Comparison of ENCODE assay signal across 8 cellular contexts in genomic region chr4:10117424-10118354, GRCh38. TPM values are rescaled to one million over a fixed set of nuclear protein-coding genes. Genes with fewer than 3 reads are reported as not detected.
DNase-seq lines count a peak whose midpoint lies in the region; ATAC-seq and TF ChIP-seq lines count a peak whose summit lies in the region.

No MANE protein-coding gene starts in this region.

- no peak for DNase-seq in Jurkat, Clone E6-1 (ENCODE audit: low read depth, low spot score)
- DNase-seq in activated T-cell treated with anti-CD3 and anti-CD28 coated beads, Interleukin-2, amount 50 U/mL, for 4 hours: peak; percentile 47
- DNase-seq in fibroblast of villous mesenchyme (ENCODE audit: low read depth): peak; percentile 45
- no peak for DNase-seq in prostate gland (ENCODE audit: low spot score)
- DNase-seq in NCI-H2081 (lab: John Stamatoyannopoulos, UW): no peak
- no peak for DNase-seq in superior temporal gyrus (ENCODE audit: extremely low spot score)

- TF ChIP-seq CTCF in fibroblast of villous mesenchyme (IDR thresholded peaks at IDR 0.05; ENCODE audit: insufficient read depth, low read depth, low read length) (no peak), prostate gland (IDR thresholded peaks at IDR 0.05) (no peak)

- peaks cover 11% of the 10 kb centered on the region for H3K4me1 ChIP-seq in prostate gland (replicated peaks)

- H3K36me3 ChIP-seq in prostate gland: no peaks in the 10 kb centered on the region

- H3K27me3 Mint-ChIP-seq in activated T-cell treated with anti-CD3 and anti-CD28 coated beads, Interleukin-2, amount 50 U/mL, for 4 hours (ENCODE audit: low read depth): no peaks in the 10 kb centered on the region

- 33% methylated on average over 22 of the region's 22 CpGs for WGBS in prostate gland

- H3K27ac ChIP-seq in prostate gland: peak overlapping the region; percentile 92

- peak overlapping the region; percentile 72 for H3K4me3 ChIP-seq in Jurkat, Clone E6-1 (ENCODE audit: low read length)
- H3K4me3 ChIP-seq in fibroblast of villous mesenchyme (ENCODE audit: low read depth, low read length) (peak overlapping the region; percentile 71), prostate gland (peak overlapping the region; percentile 76 to 78)

- no peaks in the 10 kb centered on the region for H3K9me3 Mint-ChIP-seq in activated T-cell treated with anti-CD3 and anti-CD28 coated beads, Interleukin-2, amount 50 U/mL, for 4 hours

- H3K4me1 Mint-ChIP-seq in activated T-cell treated with anti-CD3 and anti-CD28 coated beads, Interleukin-2, amount 50 U/mL, for 4 hours (ENCODE audit: low read depth): peaks cover 59% of the 10 kb centered on the region

- ATAC-seq in GM18502 (IDR thresholded peaks at IDR 0.05; ENCODE audit: poor library complexity, unreplicated experiment) (peak; percentile 15), HG02678 (IDR thresholded peaks at IDR 0.05; ENCODE audit: unreplicated experiment) (no peak)
- no peak for ATAC-seq in activated T-cell treated with anti-CD3 and anti-CD28 coated beads, Interleukin-2, amount 50 U/mL, for 4 hours

- peaks cover 25% of the 10 kb centered on the region for H3K36me3 Mint-ChIP-seq in activated T-cell treated with anti-CD3 and anti-CD28 coated beads, Interleukin-2, amount 50 U/mL, for 4 hours (ENCODE audit: insufficient read depth)

- TF ChIP-seq POLR2A in prostate gland (IDR thresholded peaks at IDR 0.05): no peak

- peak overlapping the region; percentile 82 for H3K4me3 Mint-ChIP-seq in activated T-cell treated with anti-CD3 and anti-CD28 coated beads, Interleukin-2, amount 50 U/mL, for 4 hours

- no peaks in the 10 kb centered on the region for H3K9me3 ChIP-seq in prostate gland

- no peaks in the 10 kb centered on the region for H3K27me3 ChIP-seq in prostate gland (replicated peaks; ENCODE audit: insufficient read depth)

- intact Hi-C loops in prostate gland (cut with DNase I): loop anchor here (2.0 to 5.0 kb wide), 2 partner anchors 40 to 57 kb away; no protein-coding TSS in a partner anchor

RNA-seq across cellular contexts. Expression of gene WDR1, which starts 1.1 kb away (rescaled TPM):
- polyA plus RNA-seq in Jurkat, Clone E6-1 (2012; ENCODE audit: insufficient read depth, insufficient read length): 488 TPM
- total RNA-seq in activated T-cell treated with anti-CD3 and anti-CD28 coated beads, Interleukin-2, amount 50 U/mL, for 4 hours: 100 to 1,000 TPM; 291 to 356 (median 334) TPM
- total RNA-seq in fibroblast of villous mesenchyme (436 and 516 TPM in 2 replicates), prostate gland (100 to 1,000 TPM; 127 to 171 TPM)

Comparison
In these comparisons a context has a peak if more than half of its experiments do, and no peak if none do; other contexts are left out.
1. DNase-seq: peak in activated T-cell treated with anti-CD3 and anti-CD28 coated beads, Interleukin-2, amount 50 U/mL, for 4 hours (single experiment) and fibroblast of villous mesenchyme (single experiment); none in Jurkat, Clone E6-1 (single experiment), prostate gland (single experiment), NCI-H2081 (0 of 2) and superior temporal gyrus (single experiment).
2. Peak in every context shown above with its lines, with median percentiles within 50 percentile points of each other: H3K4me3 ChIP-seq.